1 cellular context compared by ENCODE assay signal in the genomic region with DNA sequence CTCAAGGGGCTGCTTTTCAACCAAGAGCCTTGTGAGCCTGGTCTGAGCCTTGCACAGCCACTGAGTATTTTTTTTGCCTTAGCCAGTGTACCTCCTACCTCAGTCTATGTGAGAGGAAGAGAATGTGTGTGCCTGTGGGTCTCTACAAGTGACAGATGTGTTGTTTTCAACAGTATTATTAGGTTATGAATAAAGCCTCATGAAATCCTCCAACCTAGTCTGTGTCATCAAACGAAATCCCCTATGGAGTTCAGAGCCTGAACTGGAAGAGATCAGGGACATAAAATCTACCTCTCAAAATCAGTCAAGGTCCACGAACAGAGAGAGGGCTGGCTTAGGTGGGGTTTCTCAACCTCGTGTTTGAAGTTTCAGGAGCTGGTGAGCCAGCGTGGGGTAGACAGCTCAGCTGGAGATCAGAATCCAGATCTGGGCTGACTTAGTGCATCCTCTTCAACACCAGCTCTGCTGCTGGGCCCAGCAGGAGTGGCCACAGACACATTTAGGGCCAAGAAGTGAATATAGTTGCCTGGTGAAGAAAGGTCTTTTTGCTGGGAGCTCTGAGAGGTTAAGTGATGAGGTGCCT.
TF ChIP-seq lines count a peak whose summit lies in the region.

No MANE protein-coding gene starts in this region.

TF ChIP-seq in A549, 52 proteins besides CTCF, POLR2A, EP300 and RAD21 (continued from another document):
- TF ChIP-seq, protein P1, sequence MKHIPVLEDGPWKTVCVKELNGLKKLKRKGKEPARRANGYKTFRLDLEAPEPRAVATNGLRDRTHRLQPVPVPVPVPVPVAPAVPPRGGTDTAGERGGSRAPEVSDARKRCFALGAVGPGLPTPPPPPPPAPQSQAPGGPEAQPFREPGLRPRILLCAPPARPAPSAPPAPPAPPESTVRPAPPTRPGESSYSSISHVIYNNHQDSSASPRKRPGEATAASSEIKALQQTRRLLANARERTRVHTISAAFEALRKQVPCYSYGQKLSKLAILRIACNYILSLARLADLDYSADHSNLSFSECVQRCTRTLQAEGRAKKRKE (CRISPR knock-in tag; IDR thresholded peaks at IDR 0.05; ENCODE audit: low read depth) = no peak
- TF ChIP-seq POLR2AphosphoS2 (conservative IDR thresholded peaks at IDR 0.05; ENCODE audit: low read length) (no peak), KDM1A (IDR thresholded peaks at IDR 0.05; ENCODE audit: low read depth) (no peak), BHLHE40 (IDR thresholded peaks at IDR 0.05; ENCODE audit: low read depth, low read length) (no peak)
